In the genomic region with DNA sequence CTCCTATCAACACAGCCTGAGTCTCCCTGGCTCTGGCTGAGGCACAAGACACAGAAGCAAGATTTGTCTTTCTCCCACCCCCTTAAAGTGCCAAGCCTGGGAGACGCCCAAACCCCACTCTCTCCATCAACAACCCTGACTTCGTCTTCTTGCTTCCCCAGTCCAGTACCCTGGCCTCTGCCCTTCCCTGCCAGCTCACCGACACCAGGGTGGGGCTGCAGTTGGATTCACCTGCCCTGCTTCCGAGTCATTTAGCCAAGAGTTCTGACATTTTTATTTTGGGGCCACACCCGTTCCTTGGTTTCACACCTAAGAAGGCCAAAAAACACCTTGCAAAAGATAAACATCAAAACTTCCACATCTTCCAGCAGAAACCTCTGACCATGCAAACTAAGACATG, we compare ENCODE assay signal across 24 cellular contexts. TPM values are rescaled to one million over a fixed set of nuclear protein-coding genes. Genes with fewer than 3 reads are reported as not detected.
DNase-seq lines count a peak whose midpoint lies in the region; ATAC-seq and TF ChIP-seq lines count a peak whose summit lies in the region.
"Had no signal": no experiment of that assay in that cellular context is flagged by ENCODE, and none has a peak within 500 bp of the region (broad histone marks: within the 10 kb centered on the region; RNA-seq: fewer than 3 reads in every experiment).

No MANE protein-coding gene starts in this region.

- H3K9me3 Mint-ChIP-seq in T-helper 1 cell treated with Interleukin-12 subunit alpha and Interleukin-12 subunit beta and Interleukin-4 antibody, amounts not matched to agents 30 μg/mL and 1 μg/mL, for 36 hours = no peaks in the 10 kb centered on the region
- H3K9me3 Mint-ChIP-seq in endothelial cell (ENCODE audit: unreplicated experiment) (no peaks in the 10 kb centered on the region), nephron progenitor cell (no peaks in the 10 kb centered on the region)
- H3K9me3 Mint-ChIP-seq: CD14-positive monocyte, IgD-negative memory B cell had no signal

- intact Hi-C loops in HCT116 (cut with micrococcal nuclease) = no loop called here

- H3K27me3 Mint-ChIP-seq in T-helper 1 cell treated with Interleukin-12 subunit alpha and Interleukin-12 subunit beta and Interleukin-4 antibody, amounts not matched to agents 30 μg/mL and 1 μg/mL, for 36 hours (ENCODE audit: low read depth) = no peaks in the 10 kb centered on the region
- peaks cover 12% of the 10 kb centered on the region for H3K27me3 Mint-ChIP-seq in endothelial cell (ENCODE audit: unreplicated experiment)
- no peaks in the 10 kb centered on the region for H3K27me3 Mint-ChIP-seq in nephron progenitor cell (ENCODE audit: low read depth, poor library complexity)
- H3K27me3 Mint-ChIP-seq: IgD-negative memory B cell had no signal

- no peaks in the 10 kb centered on the region for H4K20me1 ChIP-seq in HCT116 (ENCODE audit: insufficient read depth)

- H3K27me3 ChIP-seq in HCT116 (ENCODE audit: insufficient read depth, low read length) = no peaks in the 10 kb centered on the region
- H3K27me3 ChIP-seq: esophagus muscularis mucosa, heart left ventricle, ovary, tibial nerve had no signal

- no peak for TF ChIP-seq POLR2A in HCT116 (IDR thresholded peaks at IDR 0.05; ENCODE audit: borderline replicate concordance, extremely low read depth, insufficient read depth, insufficient read length)

- H3K27ac ChIP-seq in HCT116 (ENCODE audit: low read depth, low read length) (no peak overlapping the region), substantia nigra (ENCODE audit: low read depth, low read length, poor library complexity, severe bottlenecking) (no peak overlapping the region)
- H3K27ac ChIP-seq: 22Rv1, coronary artery, esophagus muscularis mucosa, heart left ventricle, ovary, tibial nerve had no signal

- no peak for TF ChIP-seq RAD21 in HCT116 (IDR thresholded peaks at IDR 0.05; ENCODE audit: low read depth)

- no peak overlapping the region for H3K9ac ChIP-seq in HCT116 (ENCODE audit: low read length)

- peaks cover 14% of the 10 kb centered on the region for H3K4me1 Mint-ChIP-seq in T-helper 1 cell treated with Interleukin-12 subunit alpha and Interleukin-12 subunit beta and Interleukin-4 antibody, amounts not matched to agents 30 μg/mL and 1 μg/mL, for 36 hours (ENCODE audit: low read depth)
- H3K4me1 Mint-ChIP-seq in endothelial cell (ENCODE audit: unreplicated experiment) = no peaks in the 10 kb centered on the region
- peaks cover 7% of the 10 kb centered on the region for H3K4me1 Mint-ChIP-seq in nephron progenitor cell

- TF ChIP-seq CTCF in HCT116 (IDR thresholded peaks at IDR 0.05 in 2 of 3, conservative IDR thresholded peaks at IDR 0.05 in 1 of 3; ENCODE audit: borderline replicate concordance in 1 of 3, insufficient read depth in 1 of 3, low read depth in 2 of 3, low read length in 2 of 3) (no peak), endothelial cell (IDR thresholded peaks at IDR 0.05; ENCODE audit: unreplicated experiment) (no peak), nephron progenitor cell (IDR thresholded peaks at IDR 0.05) (no peak)

- H3K4me3 Mint-ChIP-seq in T-helper 1 cell treated with Interleukin-12 subunit alpha and Interleukin-12 subunit beta and Interleukin-4 antibody, amounts not matched to agents 30 μg/mL and 1 μg/mL, for 36 hours = no peak overlapping the region
- no peak overlapping the region for H3K4me3 Mint-ChIP-seq in endothelial cell (ENCODE audit: unreplicated experiment)
- no peak overlapping the region for H3K4me3 Mint-ChIP-seq in nephron progenitor cell
- H3K4me3 Mint-ChIP-seq: CD14-positive monocyte had no signal

- POLR2A ChIA-PET in HCT116 (lab: Charles Lee) = no interaction called here

- ATAC-seq in HCT116 (no peak), HG03097 (IDR thresholded peaks at IDR 0.05; ENCODE audit: low FRiP score, unreplicated experiment) (no peak)

- no TSS peak for BruUV-seq in HCT116 (replicated peaks; lab: Mats Ljungman, UMichigan)

- no peaks in the 10 kb centered on the region for H3K9me3 ChIP-seq in HCT116 (ENCODE audit: control insufficient read depth in 1 of 2, insufficient read depth in 1 of 2, low read depth in 1 of 2, low read length in 2 of 2)
- H3K9me3 ChIP-seq: esophagus muscularis mucosa, heart left ventricle, ovary, tibial nerve had no signal

- no peaks in the 10 kb centered on the region for H3K79me2 ChIP-seq in HCT116 (ENCODE audit: insufficient read depth, low read length)

- no peaks in the 10 kb centered on the region for H3K36me3 ChIP-seq in HCT116 (ENCODE audit: control insufficient read depth in 1 of 2, insufficient read depth in 2 of 2, low read length in 2 of 2)
- H3K36me3 ChIP-seq: ovary had no signal

- no peak overlapping the region for H3K4me3 ChIP-seq in HCT116 (replicated peaks in 1 of 2; ENCODE audit: low read depth in 1 of 2, low read length in 2 of 2)
- H3K4me3 ChIP-seq: coronary artery, esophagus muscularis mucosa, heart left ventricle, ovary, tibial nerve had no signal

- H3K4me2 ChIP-seq in HCT116 (ENCODE audit: low read length) = peak overlapping the region; percentile 13; the same call in 1 of the 2 replicates

- DNase-seq in T-helper 1 cell (no peak), HCT116 (ENCODE audit: low read depth, low spot score) (no peak), endothelial cell (ENCODE audit: low spot score) (no peak), nephron progenitor cell (no peak), cerebellar nuclear complex (lab: John Stamatoyannopoulos, UW) (no peak), substantia nigra (lab: John Stamatoyannopoulos, UW) (no peak)
- DNase-seq: activated CD4-positive, alpha-beta T cell treated with anti-CD3 and anti-CD28 coated beads, Interleukin-2, amount 50 U/mL, for 1 hour; heart left ventricle; islet precursor cell; midbrain; NCI-H2029 treated with DMSO at 0.1 percent for 48 hours; NCI-H510A treated with DMSO at 0.1 percent for 48 hours; ovary; Right ventricle myocardium superior; stimulated activated CD4-positive, alpha-beta T cell treated with anti-CD3 and anti-CD28 coated beads, Interleukin-4, amount 100 ng/mL, for 1 hour; T-helper 9 cell had no signal

- H3K9me2 ChIP-seq in HCT116 (ENCODE audit: insufficient read depth) = no peaks in the 10 kb centered on the region

- no peak overlapping the region for H2AFZ ChIP-seq in HCT116 (ENCODE audit: low read depth, low read length, poor library complexity, severe bottlenecking)

- CTCF ChIA-PET in HCT116 (lab: Charles Lee) = no interaction called here

- RAD21 ChIA-PET in HCT116 (lab: Charles Lee; ENCODE audit: low non-redundant PET in 1 of 2, low total read pairs in 2 of 2, uncharacterized antibody in 2 of 2, unreplicated experiment in 2 of 2) = no interaction called here

- H3K36me3 Mint-ChIP-seq in T-helper 1 cell treated with Interleukin-12 subunit alpha and Interleukin-12 subunit beta and Interleukin-4 antibody, amounts not matched to agents 30 μg/mL and 1 μg/mL, for 36 hours (ENCODE audit: low read depth) = peaks cover 2% of the 10 kb centered on the region
- H3K36me3 Mint-ChIP-seq in endothelial cell (ENCODE audit: low read depth, unreplicated experiment) = peaks cover 13% of the 10 kb centered on the region
- peaks cover 16% of the 10 kb centered on the region for H3K36me3 Mint-ChIP-seq in nephron progenitor cell (ENCODE audit: low read depth)

- H3K27ac Mint-ChIP-seq in T-helper 1 cell treated with Interleukin-12 subunit alpha and Interleukin-12 subunit beta and Interleukin-4 antibody, amounts not matched to agents 30 μg/mL and 1 μg/mL, for 36 hours = peak overlapping the region; percentile 69
- H3K27ac Mint-ChIP-seq in endothelial cell (ENCODE audit: unreplicated experiment) (peak overlapping the region; percentile 54), nephron progenitor cell (peak overlapping the region; percentile 85)

- peaks cover 0 to 7% of the 10 kb centered on the region in 2 experiments; a peak in 2 of 4 replicates for H3K4me1 ChIP-seq in HCT116 (ENCODE audit: control insufficient read depth in 1 of 2, insufficient read depth in 2 of 2, low read length in 2 of 2)
- H3K4me1 ChIP-seq: tibial nerve had no signal

TF ChIP-seq in HCT116, 20 proteins besides CTCF, POLR2A, EP300 and RAD21 (continues in another document):
- TF ChIP-seq ELF1 (IDR thresholded peaks at IDR 0.05; ENCODE audit: borderline replicate concordance, low read depth) = no peak
- TF ChIP-seq, protein P1, sequence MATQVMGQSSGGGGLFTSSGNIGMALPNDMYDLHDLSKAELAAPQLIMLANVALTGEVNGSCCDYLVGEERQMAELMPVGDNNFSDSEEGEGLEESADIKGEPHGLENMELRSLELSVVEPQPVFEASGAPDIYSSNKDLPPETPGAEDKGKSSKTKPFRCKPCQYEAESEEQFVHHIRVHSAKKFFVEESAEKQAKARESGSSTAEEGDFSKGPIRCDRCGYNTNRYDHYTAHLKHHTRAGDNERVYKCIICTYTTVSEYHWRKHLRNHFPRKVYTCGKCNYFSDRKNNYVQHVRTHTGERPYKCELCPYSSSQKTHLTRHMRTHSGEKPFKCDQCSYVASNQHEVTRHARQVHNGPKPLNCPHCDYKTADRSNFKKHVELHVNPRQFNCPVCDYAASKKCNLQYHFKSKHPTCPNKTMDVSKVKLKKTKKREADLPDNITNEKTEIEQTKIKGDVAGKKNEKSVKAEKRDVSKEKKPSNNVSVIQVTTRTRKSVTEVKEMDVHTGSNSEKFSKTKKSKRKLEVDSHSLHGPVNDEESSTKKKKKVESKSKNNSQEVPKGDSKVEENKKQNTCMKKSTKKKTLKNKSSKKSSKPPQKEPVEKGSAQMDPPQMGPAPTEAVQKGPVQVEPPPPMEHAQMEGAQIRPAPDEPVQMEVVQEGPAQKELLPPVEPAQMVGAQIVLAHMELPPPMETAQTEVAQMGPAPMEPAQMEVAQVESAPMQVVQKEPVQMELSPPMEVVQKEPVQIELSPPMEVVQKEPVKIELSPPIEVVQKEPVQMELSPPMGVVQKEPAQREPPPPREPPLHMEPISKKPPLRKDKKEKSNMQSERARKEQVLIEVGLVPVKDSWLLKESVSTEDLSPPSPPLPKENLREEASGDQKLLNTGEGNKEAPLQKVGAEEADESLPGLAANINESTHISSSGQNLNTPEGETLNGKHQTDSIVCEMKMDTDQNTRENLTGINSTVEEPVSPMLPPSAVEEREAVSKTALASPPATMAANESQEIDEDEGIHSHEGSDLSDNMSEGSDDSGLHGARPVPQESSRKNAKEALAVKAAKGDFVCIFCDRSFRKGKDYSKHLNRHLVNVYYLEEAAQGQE (IDR thresholded peaks at IDR 0.05; ENCODE audit: low read depth) = no peak
- TF ChIP-seq, protein P2, sequence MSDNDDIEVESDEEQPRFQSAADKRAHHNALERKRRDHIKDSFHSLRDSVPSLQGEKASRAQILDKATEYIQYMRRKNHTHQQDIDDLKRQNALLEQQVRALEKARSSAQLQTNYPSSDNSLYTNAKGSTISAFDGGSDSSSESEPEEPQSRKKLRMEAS (IDR thresholded peaks at IDR 0.05) = no peak
- TF ChIP-seq FOSL1 (IDR thresholded peaks at IDR 0.05; ENCODE audit: low read depth) = no peak
- no peak for TF ChIP-seq EZH2 (IDR thresholded peaks at IDR 0.05)

RNA-seq across cellular contexts. Expression of a gene that starts 41.7 kb away (rescaled TPM):
- total RNA-seq in HCT116 (2021; ENCODE audit: unreplicated experiment) = 17.4 TPM
- polyA plus RNA-seq in HCT116 (2012) = 11.3 and 14.2 TPM in 2 replicates
- 44.2 TPM for total RNA-seq in endothelial cell (ENCODE audit: unreplicated experiment)

RNA-seq across cellular contexts. Expression of a gene that starts 45.5 kb away (rescaled TPM):
- total RNA-seq in HCT116 (2021; ENCODE audit: unreplicated experiment) (16.9 TPM), endothelial cell (ENCODE audit: unreplicated experiment) (19.5 TPM)
- 13.3 and 14.5 TPM in 2 replicates for polyA plus RNA-seq in HCT116 (2012)

RNA-seq across cellular contexts. Expression of a gene that starts 45.9 kb away (rescaled TPM):
- total RNA-seq in HCT116 (2021; ENCODE audit: unreplicated experiment) = 1.2 TPM
- polyA plus RNA-seq in HCT116 (2012) = 0.91 and 1.1 TPM in 2 replicates
- total RNA-seq in endothelial cell (ENCODE audit: unreplicated experiment) = 2.8 TPM
- polyA plus RNA-seq: CD14-positive monocyte, IgD-negative memory B cell had no signal
